23 cellular contexts compared by ENCODE assay signal in genomic region chr7:114885836-114886235, GRCh38. TPM values are rescaled to one million over a fixed set of nuclear protein-coding genes. Genes with fewer than 3 reads are reported as not detected.
DNase-seq lines count a peak whose midpoint lies in the region; ATAC-seq, FAIRE-seq and TF ChIP-seq lines count a peak whose summit lies in the region.
"Had no signal": no experiment of that assay in that cellular context is flagged by ENCODE, and none has a peak within 500 bp of the region (broad histone marks: within the 10 kb centered on the region; RNA-seq: fewer than 3 reads in every experiment).

No MANE protein-coding gene starts in this region.

- in situ Hi-C loops in Caki2 (cut with HindIII; ENCODE audit: low pct_unique_long_range_greater_than_20kb, low sequenced_read_pairs), result no loop called here

- H3K79me2 ChIP-seq in keratinocyte (ENCODE audit: control insufficient read depth, insufficient read depth, low read length), result no peaks in the 10 kb centered on the region

- peaks cover 21% of the 10 kb centered on the region for H3K4me1 ChIP-seq in keratinocyte (ENCODE audit: control insufficient read depth, extremely low read depth, insufficient read depth, low read length)
- H3K4me1 ChIP-seq: left ventricle myocardium inferior, Peyer's patch had no signal

- intact Hi-C loops in activated T-helper 2 cell treated with anti-CD3 and anti-CD28 coated beads, Interferon-gamma antibody, Interleukin-2, Interleukin-4, amounts not matched to agents 10 μg/mL and 5 μg/mL and 100 μg/mL, durations not matched to agents 14 hours and 24 hours and 36 hours (cut with micrococcal nuclease), result no loop called here

- H3K9me3 Mint-ChIP-seq in activated T-helper 2 cell treated with anti-CD3 and anti-CD28 coated beads, Interferon-gamma antibody, Interleukin-2, Interleukin-4, amounts not matched to agents 10 μg/mL and 5 μg/mL and 100 μg/mL, durations not matched to agents 14 hours and 24 hours and 36 hours, result peaks cover 10% of the 10 kb centered on the region
- H3K9me3 Mint-ChIP-seq in type B pancreatic cell, result peaks cover 4% of the 10 kb centered on the region

- H3K9ac ChIP-seq in keratinocyte (ENCODE audit: control insufficient read depth, extremely low read depth, insufficient read depth, low read length), result no peak overlapping the region
- H3K9ac ChIP-seq: KMS-11 had no signal

- no peaks in the 10 kb centered on the region for H4K20me1 ChIP-seq in keratinocyte (ENCODE audit: control insufficient read depth, extremely low read depth, insufficient read depth, low read length)

- TF ChIP-seq POLR2A in H54 (IDR thresholded peaks at IDR 0.05; ENCODE audit: low read depth, low read length), result no peak

- peak; percentile 80 for FAIRE-seq in H54 (lab: Jason Lieb, UNC)
- FAIRE-seq in keratinocyte (lab: Jason Lieb, UNC), result peak; percentile 20

- H3K9me1 ChIP-seq in keratinocyte (ENCODE audit: control insufficient read depth, extremely low read depth, insufficient read depth, low read length), result no peaks in the 10 kb centered on the region

- no peak for ATAC-seq in HG02759 (IDR thresholded peaks at IDR 0.05; ENCODE audit: unreplicated experiment)
- ATAC-seq: CD8-positive, alpha-beta T cell; stimulated activated naive B cell treated with anti-CD40 and anti-IgM and Interleukin-4, amounts not matched to agents 10 μg/mL and 1 μg/mL and 100 μg/mL, for 72 hours had no signal

- H3K4me1 Mint-ChIP-seq in activated T-helper 2 cell treated with anti-CD3 and anti-CD28 coated beads, Interferon-gamma antibody, Interleukin-2, Interleukin-4, amounts not matched to agents 10 μg/mL and 5 μg/mL and 100 μg/mL, durations not matched to agents 14 hours and 24 hours and 36 hours (ENCODE audit: low read depth), result peaks cover 30% of the 10 kb centered on the region
- H3K4me1 Mint-ChIP-seq in type B pancreatic cell (ENCODE audit: unreplicated experiment), result no peaks in the 10 kb centered on the region

- no peak overlapping the region for H3K4me3 Mint-ChIP-seq in activated T-helper 2 cell treated with anti-CD3 and anti-CD28 coated beads, Interferon-gamma antibody, Interleukin-2, Interleukin-4, amounts not matched to agents 10 μg/mL and 5 μg/mL and 100 μg/mL, durations not matched to agents 14 hours and 24 hours and 36 hours (ENCODE audit: low read depth)
- H3K4me3 Mint-ChIP-seq in type B pancreatic cell, result no peak overlapping the region
- H3K4me3 Mint-ChIP-seq: CD8-positive, alpha-beta T cell; stimulated activated naive B cell treated with anti-CD40 and anti-IgM and Interleukin-4, amounts not matched to agents 10 μg/mL and 1 μg/mL and 100 μg/mL, for 72 hours had no signal

- H3K36me3 ChIP-seq in keratinocyte (ENCODE audit: control insufficient read depth in 2 of 2, extremely low read depth in 1 of 2, insufficient read depth in 2 of 2, low read length in 2 of 2), result no peaks in the 10 kb centered on the region
- H3K36me3 ChIP-seq: esophagus squamous epithelium, left ventricle myocardium inferior, Peyer's patch had no signal

- H2AFZ ChIP-seq in keratinocyte (ENCODE audit: control insufficient read depth, low read length), result no peak overlapping the region

- no peaks in the 10 kb centered on the region for H3K27me3 Mint-ChIP-seq in activated T-helper 2 cell treated with anti-CD3 and anti-CD28 coated beads, Interferon-gamma antibody, Interleukin-2, Interleukin-4, amounts not matched to agents 10 μg/mL and 5 μg/mL and 100 μg/mL, durations not matched to agents 14 hours and 24 hours and 36 hours (ENCODE audit: low read depth)
- H3K27me3 Mint-ChIP-seq in type B pancreatic cell, result no peaks in the 10 kb centered on the region
- H3K27me3 Mint-ChIP-seq: progenitor cell of endocrine pancreas had no signal

- TF ChIP-seq CTCF in keratinocyte (optimal IDR thresholded peaks at IDR 0.05 in 1 of 3, IDR thresholded peaks at IDR 0.05 in 1 of 3, conservative IDR thresholded peaks at IDR 0.05 in 1 of 3; ENCODE audit: extremely low read depth in 1 of 3, insufficient read depth in 2 of 3, low read length in 3 of 3) (no peak), type B pancreatic cell (conservative IDR thresholded peaks at IDR 0.05) (no peak)

- DNase-seq in Caki2 (ENCODE audit: low read depth), result peak; percentile 5
- DNase-seq in H54 (ENCODE audit: insufficient read length, low spot score), result no peak
- DNase-seq in activated T-helper 2 cell treated with anti-CD3 and anti-CD28 coated beads, Interferon-gamma antibody, Interleukin-2, Interleukin-4, amounts not matched to agents 10 μg/mL and 5 μg/mL and 100 μg/mL, durations not matched to agents 14 hours and 24 hours and 36 hours (ENCODE audit: low spot score), result no peak
- no peak for DNase-seq in keratinocyte (ENCODE audit: low read depth, low spot score)
- DNase-seq in type B pancreatic cell (ENCODE audit: extremely low spot score, unreplicated experiment), result no peak
- DNase-seq in midbrain (lab: John Stamatoyannopoulos, UW), result no peak
- no peak for DNase-seq in NCI-H2107 treated with DMSO at 0.1 percent for 48 hours (lab: John Stamatoyannopoulos, UW; ENCODE audit: unreplicated experiment)
- DNase-seq: activated CD4-positive, alpha-beta T cell treated with anti-CD3 and anti-CD28 coated beads, Interleukin-2, amount 50 U/mL, for 48 hours; activated naive CD4-positive, alpha-beta T cell; aorta; CD8-positive, alpha-beta T cell; effector CD8-positive, alpha-beta T cell; esophagus squamous epithelium; left ventricle myocardium inferior; NCI-H1930; NCI-H446 treated with DMSO at 0.1 percent for 48 hours; NK-92 treated with Interleukin-12 subunit alpha and Interleukin-12 subunit beta, amount 100 ng/mL, for 24 hours; Peyer's patch; stimulated activated CD4-positive, alpha-beta T cell treated with anti-CD3 and anti-CD28 coated beads, Interleukin-1b, Interleukin-23, amount 100 ng/mL, for 48 hours; stimulated activated naive B cell treated with anti-CD40 and anti-IgM and Interleukin-4, amounts not matched to agents 10 μg/mL and 1 μg/mL and 100 μg/mL, for 72 hours had no signal

- H3K27ac ChIP-seq in keratinocyte (ENCODE audit: control insufficient read depth, insufficient read depth, low read length), result no peak overlapping the region
- H3K27ac ChIP-seq: esophagus squamous epithelium, KMS-11, left ventricle myocardium inferior, Peyer's patch had no signal

- H3K27me3 ChIP-seq in keratinocyte (ENCODE audit: control insufficient read depth, extremely low read depth, insufficient read depth, low read length), result no peaks in the 10 kb centered on the region
- H3K27me3 ChIP-seq: esophagus squamous epithelium, Peyer's patch had no signal

- H3K4me2 ChIP-seq in keratinocyte (ENCODE audit: control insufficient read depth, extremely low read depth, insufficient read depth, low read depth, low read length), result no peak overlapping the region
- H3K4me2 ChIP-seq: KMS-11 had no signal

- dilution Hi-C loops in keratinocyte (cut with MboI; ENCODE audit: extremely low pct_ligation_motif_present, low sequenced_read_pairs), result no loop called here

- peaks cover 12% of the 10 kb centered on the region for H3K36me3 Mint-ChIP-seq in activated T-helper 2 cell treated with anti-CD3 and anti-CD28 coated beads, Interferon-gamma antibody, Interleukin-2, Interleukin-4, amounts not matched to agents 10 μg/mL and 5 μg/mL and 100 μg/mL, durations not matched to agents 14 hours and 24 hours and 36 hours (ENCODE audit: low read depth)
- no peaks in the 10 kb centered on the region for H3K36me3 Mint-ChIP-seq in type B pancreatic cell
- H3K36me3 Mint-ChIP-seq: CD8-positive, alpha-beta T cell had no signal

- H3K4me3 ChIP-seq in keratinocyte (ENCODE audit: control insufficient read depth in 2 of 3, extremely low read depth in 1 of 3, insufficient read depth in 2 of 3, low read depth in 1 of 3, low read length in 3 of 3), result no peak overlapping the region
- H3K4me3 ChIP-seq: esophagus squamous epithelium, left ventricle myocardium inferior, Peyer's patch had no signal

- peak overlapping the region; percentile 19 for H3K27ac Mint-ChIP-seq in activated T-helper 2 cell treated with anti-CD3 and anti-CD28 coated beads, Interferon-gamma antibody, Interleukin-2, Interleukin-4, amounts not matched to agents 10 μg/mL and 5 μg/mL and 100 μg/mL, durations not matched to agents 14 hours and 24 hours and 36 hours
- H3K27ac Mint-ChIP-seq in type B pancreatic cell, result no peak overlapping the region
- H3K27ac Mint-ChIP-seq: CD8-positive, alpha-beta T cell; progenitor cell of endocrine pancreas; stimulated activated naive B cell treated with anti-CD40 and anti-IgM and Interleukin-4, amounts not matched to agents 10 μg/mL and 1 μg/mL and 100 μg/mL, for 72 hours had no signal

- H3K9me3 ChIP-seq in keratinocyte (ENCODE audit: control insufficient read depth, low read depth, low read length), result no peaks in the 10 kb centered on the region
- H3K9me3 ChIP-seq: esophagus squamous epithelium, Peyer's patch had no signal

RNA-seq across cellular contexts. Expression of gene MDFIC, which starts 36.1 kb away (rescaled TPM):
- 17.8 and 18.6 TPM in 2 replicates for total RNA-seq in Caki2 (2014; rRNA removed; shearing (Covaris generic); ENCODE audit: low replicate concordance)
- total RNA-seq in activated T-helper 2 cell treated with anti-CD3 and anti-CD28 coated beads, Interferon-gamma antibody, Interleukin-2, Interleukin-4, amounts not matched to agents 10 μg/mL and 5 μg/mL and 100 μg/mL, durations not matched to agents 14 hours and 24 hours and 36 hours, result 119 and 121 TPM in 2 replicates
- 6.7 to 8.6 TPM (median 8.5 TPM) in 3 replicates for polyA plus RNA-seq in keratinocyte
- 20.6 TPM for polyA plus RNA-seq in keratinocyte (2011; ENCODE audit: low read depth)
- polyA plus RNA-seq in keratinocyte (2011; cell fraction: cytosol; rRNA removed), result 5.2 and 11.7 TPM in 2 replicates
- polyA plus RNA-seq in keratinocyte (2011; cell fraction: nucleus; rRNA removed), result 3.9 and 4.8 TPM in 2 replicates
- 7.0 and 8.4 TPM in 2 replicates for polyA plus RNA-seq in keratinocyte (2012; ENCODE audit: low replicate concordance)
- 3.3 to 8.6 TPM (median 6.9 TPM) in 3 replicates for polyA minus RNA-seq in keratinocyte
- polyA minus RNA-seq in keratinocyte (2011; cell fraction: cytosol; rRNA and poly(A)+ RNA removed), result 8.4 TPM
- polyA minus RNA-seq in keratinocyte (2011; cell fraction: nucleus; rRNA and poly(A)+ RNA removed), result 1.6 and 2.7 TPM in 2 replicates
- 20.2 and 20.7 TPM in 2 replicates for total RNA-seq in type B pancreatic cell (ENCODE audit: low replicate concordance)
